In the genomic region with DNA sequence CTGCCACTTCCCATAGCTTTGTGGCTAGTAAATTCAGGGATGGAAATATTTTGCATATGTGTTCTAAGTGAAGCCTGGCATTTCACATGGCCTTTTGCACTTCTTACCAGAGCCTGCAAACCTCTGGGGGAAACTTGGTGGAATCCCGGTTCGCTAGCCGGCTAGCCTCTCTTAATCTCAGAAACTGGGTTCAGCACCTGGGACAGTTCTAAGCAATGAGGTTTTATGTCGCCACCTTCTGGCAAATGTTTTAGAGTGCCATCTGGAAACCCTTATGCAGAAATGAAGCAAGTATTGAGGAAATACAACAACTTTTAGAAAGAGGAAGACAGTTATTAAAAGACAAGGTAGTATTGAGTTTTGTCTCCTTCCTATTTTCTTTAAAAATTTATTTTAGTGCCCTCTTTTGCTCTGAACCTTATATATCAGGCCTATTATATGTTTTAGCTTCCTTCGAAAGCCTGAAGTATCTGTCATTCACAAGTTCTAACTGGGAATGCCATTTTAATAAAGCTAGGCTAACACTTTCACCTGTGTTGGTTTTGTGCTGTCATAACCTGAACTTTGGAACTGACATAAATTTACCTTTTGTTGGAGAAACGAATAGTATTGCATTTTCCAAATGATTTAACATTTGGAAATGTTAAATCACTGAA, we compare ENCODE assay signal across 8 cellular contexts. TPM values are rescaled to one million over a fixed set of nuclear protein-coding genes. Genes with fewer than 3 reads are reported as not detected.
DNase-seq lines count a peak whose midpoint lies in the region; ATAC-seq and TF ChIP-seq lines count a peak whose summit lies in the region.

No MANE protein-coding gene starts in this region.

- TF ChIP-seq RAD21 in IMR-90 (IDR thresholded peaks at IDR 0.05; ENCODE audit: low read length) = peak; percentile 45

- H3K27ac ChIP-seq in IMR-90 (ENCODE audit: insufficient read depth, low read length) (no peak overlapping the region), PC-9 (no peak overlapping the region), dorsolateral prefrontal cortex (no peak overlapping the region)

- H3K4me1 Mint-ChIP-seq in activated naive CD4-positive, alpha-beta T cell treated with anti-CD3 and anti-CD28 coated beads, Interleukin-2, amount 10 ng/mL, durations not matched to agents 7 days and 5 days = no peaks in the 10 kb centered on the region

- H2BK5ac ChIP-seq in IMR-90 (ENCODE audit: low read depth, low read length, poor library complexity, severe bottlenecking) = no peak overlapping the region

- no peaks in the 10 kb centered on the region for H3K9me1 ChIP-seq in IMR-90 (ENCODE audit: insufficient read depth, low read length)

- H3K36me3 ChIP-seq in IMR-90 (ENCODE audit: control insufficient read depth, insufficient read depth, low read length) = no peaks in the 10 kb centered on the region
- H3K36me3 ChIP-seq in PC-9 (ENCODE audit: low read depth) = no peaks in the 10 kb centered on the region
- H3K36me3 ChIP-seq in mucosa of descending colon (ENCODE audit: low read depth) = no peaks in the 10 kb centered on the region

- H2AK5ac ChIP-seq in IMR-90 (ENCODE audit: low read depth, low read length) = no peak overlapping the region

- H3K27me3 Mint-ChIP-seq in activated naive CD4-positive, alpha-beta T cell treated with anti-CD3 and anti-CD28 coated beads, Interleukin-2, amount 10 ng/mL, durations not matched to agents 7 days and 5 days = peaks cover 43% of the 10 kb centered on the region

- no peak overlapping the region for H2AK9ac ChIP-seq in IMR-90 (replicated peaks; ENCODE audit: low read depth, low read length, poor library complexity)

- POLR2A ChIA-PET in IMR-90 (lab: Charles Lee; ENCODE audit: unreplicated experiment) (no interaction called here), PC-9 (lab: Charles Lee; ENCODE audit: unreplicated experiment) (no interaction called here)

- H3K4me3 ChIP-seq in IMR-90 (ENCODE audit: insufficient read depth, low read depth, low read length) (no peak overlapping the region), PC-9 (no peak overlapping the region), dorsolateral prefrontal cortex (peak overlapping the region in 35 of 59 donors; percentile 7 to 66 (median 51)), mucosa of descending colon (no peak overlapping the region)

- H3K4ac ChIP-seq in IMR-90 (ENCODE audit: low read depth, low read length) = no peak overlapping the region

- no peak overlapping the region for H4K8ac ChIP-seq in IMR-90 (ENCODE audit: low read depth in 2 of 2, low read length in 2 of 2)

- no peaks in the 10 kb centered on the region for H3K36me3 Mint-ChIP-seq in activated naive CD4-positive, alpha-beta T cell treated with anti-CD3 and anti-CD28 coated beads, Interleukin-2, amount 10 ng/mL, durations not matched to agents 7 days and 5 days

- no peak overlapping the region for H3K23ac ChIP-seq in IMR-90 (ENCODE audit: low read depth, low read length)

- no peak overlapping the region for H3K4me3 Mint-ChIP-seq in activated naive CD4-positive, alpha-beta T cell treated with anti-CD3 and anti-CD28 coated beads, Interleukin-2, amount 10 ng/mL, durations not matched to agents 7 days and 5 days

- H2AFZ ChIP-seq in IMR-90 (replicated peaks; ENCODE audit: low read length, poor library complexity) (no peak overlapping the region), PC-9 (no peak overlapping the region)

- no peak overlapping the region for H3K56ac ChIP-seq in IMR-90 (ENCODE audit: extremely low read depth, insufficient read depth, low read length)

- intact Hi-C loops in IMR-90 (cut with micrococcal nuclease) (loop anchor here (1.0 to 5.0 kb wide), 2 partner anchors 1503 to 1521 kb away; no protein-coding TSS in a partner anchor), PC-9 (cut with micrococcal nuclease; ENCODE audit: unreplicated experiment) (loop anchor here (1.0 kb wide), 1 partner anchor 562 kb away; no protein-coding TSS in a partner anchor), dorsolateral prefrontal cortex (cut with DNase I) (loop anchor here (5.0 to 10.0 kb wide), 2 partner anchors 561 to 838 kb away; no protein-coding TSS in a partner anchor), mucosa of descending colon (cut with DNase I, micrococcal nuclease) (loop anchor here in 1 of 2 donors (5.0 kb wide), 1 partner anchor 561 kb away; no protein-coding TSS in a partner anchor)

- no peak overlapping the region for H3K9ac ChIP-seq in IMR-90 (ENCODE audit: low read depth, low read length)

- dilution Hi-C loops in IMR-90 (cut with HindIII; ENCODE audit: low sequenced_read_pairs, unreplicated experiment) = no loop called here

- BruUV-seq in IMR-90 (replicated peaks; lab: Mats Ljungman, UMichigan) = no TSS peak
- BruUV-seq in PC-9 (replicated peaks; lab: Mats Ljungman, UMichigan) = no TSS peak

- H3K9me3 ChIP-seq in IMR-90 (ENCODE audit: control insufficient read depth, insufficient read depth, low read length) (peaks cover 10% of the 10 kb centered on the region; the same call in 1 of the 2 replicates), PC-9 (ENCODE audit: insufficient read depth, low read depth) (no peaks in the 10 kb centered on the region), mucosa of descending colon (no peaks in the 10 kb centered on the region)

- H4K5ac ChIP-seq in IMR-90 (ENCODE audit: low read depth, low read length) = no peak overlapping the region

- H3K27ac Mint-ChIP-seq in activated naive CD4-positive, alpha-beta T cell treated with anti-CD3 and anti-CD28 coated beads, Interleukin-2, amount 10 ng/mL, durations not matched to agents 7 days and 5 days = no peak overlapping the region

- peak; percentile 67 for TF ChIP-seq CTCF in IMR-90 (conservative IDR thresholded peaks at IDR 0.05; ENCODE audit: low read depth, low read length)
- peak; percentile 69 for TF ChIP-seq CTCF in PC-9 (conservative IDR thresholded peaks at IDR 0.05)
- peak in 55 of 56 donors; percentile 29 to 81 (median 65) for TF ChIP-seq CTCF in dorsolateral prefrontal cortex (IDR thresholded peaks at IDR 0.05 in 54 of 56, conservative IDR thresholded peaks at IDR 0.05 in 2 of 56; ENCODE audit: low read depth in 1 of 56, partially characterized antibody in 56 of 56)
- no peak for TF ChIP-seq CTCF in mucosa of descending colon (IDR thresholded peaks at IDR 0.05)

- no peak overlapping the region for H3K14ac ChIP-seq in IMR-90 (replicated peaks; ENCODE audit: low read depth, low read length)

- H3K4me2 ChIP-seq in IMR-90 (ENCODE audit: low read depth, low read length) = no peak overlapping the region
- H3K4me2 ChIP-seq in PC-9 = no peak overlapping the region

- peaks cover 8% of the 10 kb centered on the region for H3K9me3 Mint-ChIP-seq in activated naive CD4-positive, alpha-beta T cell treated with anti-CD3 and anti-CD28 coated beads, Interleukin-2, amount 10 ng/mL, durations not matched to agents 7 days and 5 days

- peak; percentile 45 for DNase-seq in activated naive CD4-positive, alpha-beta T cell treated with anti-CD3 and anti-CD28 coated beads, Interleukin-2, amount 10 ng/mL, durations not matched to agents 7 days and 5 days
- no peak for DNase-seq in activated naive CD4-positive, alpha-beta T cell (lab: John Stamatoyannopoulos, UW)
- DNase-seq in IMR-90 (peak; percentile 52), PC-9 (peak; percentile 15 to 43), dorsolateral prefrontal cortex (peak in 6 of 10 donors; percentile 31 to 64 (median 40)), mucosa of descending colon (peak in 1 of 3 donors; percentile 81)

- whole genome bisulfite sequencing in IMR-90 (ENCODE audit: extremely low coverage in 2 of 2, insufficient read length in 1 of 2), 2 experiments = no CpG with 5 or more reads among the region's 6 CpGs

- in situ Hi-C loops in IMR-90 (cut with MboI; ENCODE audit: low sequenced_read_pairs) = no loop called here

- H2BK20ac ChIP-seq in IMR-90 (ENCODE audit: low read depth, low read length) = no peak overlapping the region

- CTCF ChIA-PET in activated naive CD4-positive, alpha-beta T cell treated with anti-CD3 and anti-CD28 coated beads, Interleukin-2, amount 10 ng/mL, durations not matched to agents 7 days and 5 days (lab: Charles Lee) = interaction anchor here (0.8 kb wide), 1 partner anchor 388 kb away, joined by 3 read pairs; no protein-coding TSS in a partner anchor
- CTCF ChIA-PET in IMR-90 (lab: Yijun Ruan, JAX) = interaction anchor here (0.6 to 1.6 kb wide), 2 partner anchors 562 to 1508 kb away, joined by 9 to 11 read pairs; no protein-coding TSS in a partner anchor
- CTCF ChIA-PET in PC-9 (lab: Charles Lee) = interaction anchor here (0.7 kb wide), 1 partner anchor 39 kb away, joined by 5 read pairs; no protein-coding TSS in a partner anchor

- no peaks in the 10 kb centered on the region for H3K79me1 ChIP-seq in IMR-90 (ENCODE audit: low read depth in 1 of 2, low read length in 2 of 2)

- no peak for TF ChIP-seq POLR2A in IMR-90 (IDR thresholded peaks at IDR 0.05; ENCODE audit: low read depth, low read length)

- no peaks in the 10 kb centered on the region for H3K79me2 ChIP-seq in PC-9 (ENCODE audit: low read depth)

- H3K27me3 ChIP-seq in IMR-90 (ENCODE audit: control insufficient read depth, insufficient read depth, low read length) (no peaks in the 10 kb centered on the region), PC-9 (ENCODE audit: insufficient read depth, low read depth) (no peaks in the 10 kb centered on the region), dorsolateral prefrontal cortex (peaks cover 0 to 45% (median 29%) of the 10 kb centered on the region in 45 donors)

- no peaks in the 10 kb centered on the region for H3F3A ChIP-seq in PC-9 (ENCODE audit: insufficient read depth, low read depth)

- H3K9me2 ChIP-seq in PC-9 (ENCODE audit: insufficient read depth) = no peaks in the 10 kb centered on the region

- H2BK120ac ChIP-seq in IMR-90 (ENCODE audit: low read depth, low read length) = no peak overlapping the region

- H2BK15ac ChIP-seq in IMR-90 (ENCODE audit: low read depth, low read length) = no peak overlapping the region

- H4K20me1 ChIP-seq in IMR-90 (ENCODE audit: insufficient read depth, low read length) (no peaks in the 10 kb centered on the region), PC-9 (ENCODE audit: insufficient read depth) (0 out of 2 replicates have a peak, but pooled peaks cover 3% of the 10 kb centered on the region)

- no peak overlapping the region for H4K91ac ChIP-seq in IMR-90 (ENCODE audit: insufficient read depth, low read depth, low read length)

- ATAC-seq in GM21619 (IDR thresholded peaks at IDR 0.05; ENCODE audit: unreplicated experiment) (peak; percentile 69), IMR-90 (ENCODE audit: low read depth) (peak; percentile 48), mucosa of descending colon (peak; percentile 63), HG02840 (IDR thresholded peaks at IDR 0.05; ENCODE audit: low FRiP score, unreplicated experiment) (no peak)

- no peak overlapping the region for H3K18ac ChIP-seq in IMR-90 (ENCODE audit: low read depth, low read length)

- no peaks in the 10 kb centered on the region for H3K4me1 ChIP-seq in IMR-90 (ENCODE audit: control insufficient read depth, insufficient read depth, low read length)
- no peaks in the 10 kb centered on the region for H3K4me1 ChIP-seq in PC-9 (replicated peaks; ENCODE audit: insufficient read depth)
- H3K4me1 ChIP-seq in mucosa of descending colon (ENCODE audit: low read depth) = no peaks in the 10 kb centered on the region

RNA-seq across cellular contexts. Expression of a gene that starts 1.0 kb away (rescaled TPM):
- not detected in 2 replicates for total RNA-seq in IMR-90 (2012; rRNA removed)
- not detected in 2 replicates for polyA plus RNA-seq in IMR-90 (2012; rRNA removed)
- not detected in 2 replicates for polyA plus RNA-seq in IMR-90 (2012; cell fraction: cytosol; rRNA removed)
- not detected in 2 replicates for polyA plus RNA-seq in IMR-90 (2012; cell fraction: nucleus; rRNA removed; ENCODE audit: low replicate concordance)
- total RNA-seq in PC-9 (2021) = not detected in 2 replicates
- 10 to 100 TPM in 101 of 120 experiments, 1 to 10 TPM in 19; 1.8 to 43.5 (median 15.7) TPM for total RNA-seq in dorsolateral prefrontal cortex
- not detected for total RNA-seq in mucosa of descending colon

Comparison
In these comparisons a context has a peak if more than half of its experiments do, and no peak if none do; other contexts are left out.
1. DNase-seq: peak in activated naive CD4-positive, alpha-beta T cell treated with anti-CD3 and anti-CD28 coated beads, Interleukin-2, amount 10 ng/mL, durations not matched to agents 7 days and 5 days (single experiment), IMR-90 (single experiment), PC-9 (2 of 2) and dorsolateral prefrontal cortex (6 of 10); none in activated naive CD4-positive, alpha-beta T cell (0 of 4).
2. H3K4me3 ChIP-seq: peak in dorsolateral prefrontal cortex (35 of 59); none in IMR-90 (single experiment), PC-9 (single experiment) and mucosa of descending colon (single experiment).